ENCODE assay signal across 17 cellular contexts in the genomic region with DNA sequence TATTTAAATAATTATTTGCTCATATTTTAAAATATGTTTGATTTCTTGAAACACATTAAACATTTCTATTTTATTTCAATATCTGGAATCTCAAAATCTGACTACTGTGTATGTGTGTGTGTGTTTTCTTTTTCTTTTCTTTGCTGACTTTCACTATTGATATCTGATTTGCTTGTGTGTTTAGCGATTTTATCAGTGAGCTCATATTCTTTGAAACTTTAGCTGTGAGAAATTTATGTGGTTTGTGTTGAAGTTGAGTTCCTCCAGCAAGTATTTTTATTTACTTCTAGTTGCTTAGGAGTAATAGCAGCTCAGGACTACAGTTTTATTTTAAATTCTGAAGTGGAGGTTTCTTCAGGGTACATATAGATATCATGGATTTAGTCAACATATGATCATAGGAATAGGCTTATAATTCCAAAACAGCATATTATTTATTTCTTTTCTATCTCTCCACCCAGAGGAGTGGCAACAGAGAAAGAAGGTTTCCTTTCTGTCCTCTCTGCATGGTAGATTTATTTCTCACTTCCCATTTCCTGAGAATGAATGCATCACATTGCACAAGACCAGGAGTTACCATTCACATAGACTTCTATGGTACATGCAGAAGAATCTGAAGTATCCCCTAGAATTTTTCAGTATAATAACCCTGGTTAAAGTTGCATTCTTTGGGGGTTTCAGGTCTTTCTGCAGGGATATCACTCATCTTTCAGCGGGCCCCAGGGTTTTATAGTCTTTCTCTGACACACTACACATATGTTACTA.
A peak's percentile ranks its signal among the peaks of the same experiment; 100 is the strongest.
DNase-seq lines count a peak whose midpoint lies in the region; ATAC-seq and TF ChIP-seq lines count a peak whose summit lies in the region.
"Had no signal": no experiment of that assay in that cellular context is flagged by ENCODE, and none has a peak within 500 bp of the region (broad histone marks: within the 10 kb centered on the region; RNA-seq: fewer than 3 reads in every experiment).

No MANE protein-coding gene starts in this region.

- H3K4me1 Mint-ChIP-seq in activated naive CD8-positive, alpha-beta T cell treated with anti-CD3 and anti-CD28 coated beads for 36 hours = no peaks in the 10 kb centered on the region
- H3K4me1 Mint-ChIP-seq: CD4-positive, alpha-beta memory T cell had no signal

- CTCF ChIA-PET in GM10248 (lab: Yijun Ruan, JAX) = no interaction called here

- no peaks in the 10 kb centered on the region for H3K27me3 ChIP-seq in MM.1S (replicated peaks; ENCODE audit: insufficient read depth, low read length)

- H3K4me3 ChIP-seq in MM.1S (ENCODE audit: low read length) (no peak overlapping the region), fibroblast of villous mesenchyme (ENCODE audit: low read depth, low read length) (no peak overlapping the region)
- H3K4me3 ChIP-seq: HAP-1 had no signal

- H3K27ac ChIP-seq in MM.1S (ENCODE audit: low read length) = peak overlapping the region; percentile 36; the same call in 1 of the 2 replicates

- peaks cover 7% of the 10 kb centered on the region for H3K4me1 ChIP-seq in MM.1S (ENCODE audit: low read length)

- ATAC-seq in GM18858 (IDR thresholded peaks at IDR 0.05; ENCODE audit: unreplicated experiment) (peak; percentile 89), HG02759 (IDR thresholded peaks at IDR 0.05; ENCODE audit: unreplicated experiment) (peak; percentile 66)
- ATAC-seq: left ventricle myocardium superior had no signal

- H3K9me3 Mint-ChIP-seq in activated naive CD8-positive, alpha-beta T cell treated with anti-CD3 and anti-CD28 coated beads for 36 hours = peaks cover 1% of the 10 kb centered on the region
- H3K9me3 Mint-ChIP-seq: CD4-positive, alpha-beta memory T cell; nephron had no signal

- H3F3A ChIP-seq in MM.1S (ENCODE audit: insufficient read depth, low read length) = peaks cover 7% of the 10 kb centered on the region; the same call in 1 of the 2 replicates

- no peak overlapping the region for H3K4me3 Mint-ChIP-seq in activated naive CD8-positive, alpha-beta T cell treated with anti-CD3 and anti-CD28 coated beads for 36 hours
- H3K4me3 Mint-ChIP-seq: CD4-positive, alpha-beta memory T cell; nephron had no signal

- peak overlapping the region; percentile 34 for H3K4me2 ChIP-seq in MM.1S (ENCODE audit: low read depth, low read length)

- H3K36me3 Mint-ChIP-seq in activated naive CD8-positive, alpha-beta T cell treated with anti-CD3 and anti-CD28 coated beads for 36 hours = no peaks in the 10 kb centered on the region
- H3K36me3 Mint-ChIP-seq: CD4-positive, alpha-beta memory T cell had no signal

- no peak overlapping the region for H3K9ac ChIP-seq in MM.1S (ENCODE audit: low read length)

- no peak overlapping the region for H3K27ac Mint-ChIP-seq in activated naive CD8-positive, alpha-beta T cell treated with anti-CD3 and anti-CD28 coated beads for 36 hours
- H3K27ac Mint-ChIP-seq: CD4-positive, alpha-beta memory T cell; nephron had no signal

- H2AFZ ChIP-seq in MM.1S (ENCODE audit: low read length) = no peak overlapping the region

- H4K20me1 ChIP-seq in MM.1S (ENCODE audit: insufficient read depth, low read length) = no peaks in the 10 kb centered on the region

- no peak for TF ChIP-seq CTCF in MM.1S (IDR thresholded peaks at IDR 0.05; ENCODE audit: low read length)
- TF ChIP-seq CTCF in fibroblast of villous mesenchyme (IDR thresholded peaks at IDR 0.05; ENCODE audit: insufficient read depth, low read depth, low read length) = no peak
- no peak for TF ChIP-seq CTCF in GM10248 (IDR thresholded peaks at IDR 0.05; ENCODE audit: control extremely low read depth, extremely low read depth, low read depth, missing control alignments)

- H3K9me3 ChIP-seq in MM.1S (replicated peaks; ENCODE audit: insufficient read depth, low read length) = no peaks in the 10 kb centered on the region
- H3K9me3 ChIP-seq: HAP-1 had no signal

- H3K27me3 Mint-ChIP-seq in activated naive CD8-positive, alpha-beta T cell treated with anti-CD3 and anti-CD28 coated beads for 36 hours = no peaks in the 10 kb centered on the region
- H3K27me3 Mint-ChIP-seq: CD4-positive, alpha-beta memory T cell had no signal

- H3K9me2 ChIP-seq in MM.1S (replicated peaks; ENCODE audit: insufficient read depth, low read length) = no peaks in the 10 kb centered on the region

- no peaks in the 10 kb centered on the region for H3K36me3 ChIP-seq in MM.1S (replicated peaks; ENCODE audit: insufficient read depth, low read length)
- H3K36me3 ChIP-seq: HAP-1 had no signal

- peak; percentile 18 for DNase-seq in MM.1S
- peak; percentile 11 for DNase-seq in fibroblast of villous mesenchyme (ENCODE audit: low read depth)
- DNase-seq in AG08396 (ENCODE audit: low spot score) = no peak
- no peak for DNase-seq in GM10248 (ENCODE audit: extremely low spot score)
- DNase-seq in activated naive CD8-positive, alpha-beta T cell treated with anti-CD3 and anti-CD28 coated beads for 36 hours = no peak
- no peak for DNase-seq in kidney tubule cell (ENCODE audit: low spot score)
- DNase-seq: activated CD8-positive, alpha-beta memory T cell treated with anti-CD3 and anti-CD28 coated beads for 24 hours; activated naive CD4-positive, alpha-beta T cell; CD4-positive, alpha-beta memory T cell; left ventricle myocardium superior; NCI-H1092; NCI-H510A treated with DMSO at 0.1 percent for 48 hours; Right ventricle myocardium superior had no signal

- no peaks in the 10 kb centered on the region for H3K79me2 ChIP-seq in MM.1S (ENCODE audit: low read length)

- POLR2A ChIA-PET in GM10248 (lab: Yijun Ruan, JAX) = no interaction called here

Comparison
In these comparisons a context has a peak if more than half of its experiments do, and no peak if none do; other contexts are left out.
1. DNase-seq: peak in MM.1S (single experiment) and fibroblast of villous mesenchyme (single experiment); none in AG08396 (single experiment), GM10248 (single experiment), activated naive CD8-positive, alpha-beta T cell treated with anti-CD3 and anti-CD28 coated beads for 36 hours (single experiment) and kidney tubule cell (single experiment).